In the genomic region with DNA sequence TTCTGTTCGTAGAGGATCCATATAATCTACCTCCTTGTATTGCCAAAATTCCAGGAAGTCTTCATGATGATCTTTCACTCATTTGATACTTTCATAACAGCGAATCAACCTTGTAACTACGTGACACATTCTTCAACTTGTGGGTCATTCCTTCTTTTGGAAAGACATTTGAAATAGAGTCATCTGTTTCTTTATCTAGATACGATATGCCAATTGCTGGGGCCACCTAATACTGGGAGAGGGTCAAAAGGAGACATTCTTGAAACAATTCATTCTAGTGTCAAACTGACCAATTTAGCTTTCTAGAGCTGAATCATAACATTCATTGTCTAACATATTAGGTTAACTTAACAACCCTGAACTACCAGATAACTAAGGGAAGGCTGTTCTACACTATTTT, we compare ENCODE assay signal across 23 cellular contexts.
"Had no signal": no experiment of that assay in that cellular context is flagged by ENCODE, and none has a peak within 500 bp of the region (broad histone marks: within the 10 kb centered on the region; RNA-seq: fewer than 3 reads in every experiment).

No MANE protein-coding gene starts in this region.

- H3K36me3 ChIP-seq: esophagus muscularis mucosa, gastroesophageal sphincter, heart left ventricle, left ventricle myocardium inferior, lower lobe of right lung had no signal

- DNase-seq: cerebellar nuclear complex; dermis blood vessel endothelial cell; dorsolateral prefrontal cortex; effector CD4-positive, alpha-beta T cell; effector memory CD4-positive, alpha-beta T cell; foreskin keratinocyte; heart left ventricle; hypothalamus; immature natural killer cell; islet precursor cell; kidney; kidney glomerular epithelial cell; left colon; left ventricle myocardium inferior; lower lobe of right lung; mesenchymal stem cell; mucosa of descending colon had no signal

- H3K79me2 ChIP-seq: hepatocyte had no signal

- H3K27ac ChIP-seq: coronary artery, dorsolateral prefrontal cortex, esophagus muscularis mucosa, foreskin keratinocyte, gastroesophageal sphincter, heart left ventricle, hepatocyte, left ventricle myocardium inferior, lower lobe of right lung had no signal

- H3K4me3 ChIP-seq: coronary artery, dorsolateral prefrontal cortex, esophagus muscularis mucosa, gastroesophageal sphincter, heart left ventricle, hepatocyte, left ventricle myocardium inferior, lower lobe of right lung, mucosa of descending colon had no signal

- H3K9me3 ChIP-seq: mucosa of descending colon had no signal

- H3K4me2 ChIP-seq: hepatocyte had no signal

- H3K27ac Mint-ChIP-seq: immature natural killer cell, mesothelial cell of epicardium had no signal

- ATAC-seq: foreskin keratinocyte, gastroesophageal sphincter, heart left ventricle, left colon, left lobe of liver, lower lobe of right lung, mucosa of descending colon had no signal

- H3K4me1 Mint-ChIP-seq: immature natural killer cell, mesothelial cell of epicardium had no signal

- H3K4me1 ChIP-seq: foreskin keratinocyte, gastroesophageal sphincter, heart left ventricle, left ventricle myocardium inferior, lower lobe of right lung had no signal

- H2AFZ ChIP-seq: hepatocyte had no signal

- H3K27me3 ChIP-seq: esophagus muscularis mucosa, foreskin keratinocyte, gastroesophageal sphincter, heart left ventricle, hepatocyte had no signal

- H3K36me3 Mint-ChIP-seq: immature natural killer cell, mesothelial cell of epicardium had no signal

- H3K4me3 Mint-ChIP-seq: immature natural killer cell, mesothelial cell of epicardium had no signal
